ENCODE assay signal across 1 cellular context in genomic region chr2:119484834-119485233, GRCh38.
TF ChIP-seq lines count a peak whose summit lies in the region.

No MANE protein-coding gene starts in this region.

TF ChIP-seq in GM23338, 12 proteins besides CTCF, POLR2A, EP300 and RAD21:
- TF ChIP-seq REST (IDR thresholded peaks at IDR 0.05; ENCODE audit: unreplicated experiment) (no peak), NANOG (IDR thresholded peaks at IDR 0.05; ENCODE audit: borderline replicate concordance) (no peak), CREB1 (CRISPR knock-in tag; IDR thresholded peaks at IDR 0.05; ENCODE audit: low read depth) (no peak), ZNF331 (CRISPR knock-in tag; IDR thresholded peaks at IDR 0.05; ENCODE audit: low read depth) (no peak), EZH2 (IDR thresholded peaks at IDR 0.05; ENCODE audit: low read depth, unreplicated experiment) (no peak), JUNB (IDR thresholded peaks at IDR 0.05; ENCODE audit: unreplicated experiment) (no peak), EZH2phosphoT487 (IDR thresholded peaks at IDR 0.05; ENCODE audit: unreplicated experiment) (no peak), STAT1 (IDR thresholded peaks at IDR 0.05; ENCODE audit: unreplicated experiment) (no peak), ETS1 (IDR thresholded peaks at IDR 0.05) (no peak), ZNF462 (CRISPR knock-in tag; IDR thresholded peaks at IDR 0.05) (no peak), POLR2AphosphoS5 (IDR thresholded peaks at IDR 0.05; ENCODE audit: low read depth) (no peak), ZNF114 (CRISPR knock-in tag; IDR thresholded peaks at IDR 0.05) (no peak)
